Comparison of ENCODE assay signal across 18 cellular contexts in the genomic region with DNA sequence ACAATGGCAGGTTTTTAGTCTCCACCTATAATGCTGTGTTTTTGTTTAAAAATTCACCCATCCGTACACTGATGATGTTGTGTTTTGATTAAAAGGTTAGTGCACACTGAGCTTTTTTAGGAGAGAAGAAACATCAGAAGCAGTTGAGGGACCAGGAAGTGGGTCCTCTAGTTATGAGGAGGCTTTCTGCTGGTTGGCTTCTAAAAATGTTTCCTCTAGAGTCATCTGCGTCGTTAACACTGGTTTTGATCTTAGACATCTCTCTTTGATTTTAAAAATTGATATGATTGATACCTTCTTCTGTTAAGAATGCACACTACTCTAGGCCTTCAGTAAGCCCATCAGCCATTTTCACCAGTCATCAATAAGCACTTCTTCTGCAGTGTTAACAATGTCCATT. TPM values are rescaled to one million over a fixed set of nuclear protein-coding genes. Genes with fewer than 3 reads are reported as not detected.
DNase-seq lines count a peak whose midpoint lies in the region; ATAC-seq and TF ChIP-seq lines count a peak whose summit lies in the region.
"Had no signal": no experiment of that assay in that cellular context is flagged by ENCODE, and none has a peak within 500 bp of the region (broad histone marks: within the 10 kb centered on the region; RNA-seq: fewer than 3 reads in every experiment).

No MANE protein-coding gene starts in this region.

- intact Hi-C loops in adrenal gland (cut with DNase I): no loop called here

- no peak for TF ChIP-seq POLR2A in adrenal gland (IDR thresholded peaks at IDR 0.05)

- peaks cover 22 to 47% of the 10 kb centered on the region in 2 donors for H3K4me1 ChIP-seq in adrenal gland (replicated peaks in 1 of 2)
- H3K4me1 ChIP-seq: upper lobe of right lung had no signal

- H3K27me3 ChIP-seq in adrenal gland: no peaks in the 10 kb centered on the region
- H3K27me3 ChIP-seq: cardiac muscle cell, upper lobe of right lung had no signal

- 86 to 96% (median 92%) methylated on average over 3 of the region's 3 CpGs for WGBS in adrenal gland, 4 donors

- POLR2A ChIA-PET in activated naive CD8-positive, alpha-beta T cell treated with anti-CD3 and anti-CD28 coated beads, Interleukin-2, amount 10 ng/mL, durations not matched to agents 7 days and 5 days (lab: Charles Lee): no interaction called here

- no peak overlapping the region for H3K4me3 ChIP-seq in GM12865 (ENCODE audit: low read depth, low read length)
- no peak overlapping the region for H3K4me3 ChIP-seq in adrenal gland
- H3K4me3 ChIP-seq: cardiac muscle cell, upper lobe of right lung had no signal

- H3K36me3 Mint-ChIP-seq in activated naive CD8-positive, alpha-beta T cell treated with anti-CD3 and anti-CD28 coated beads, Interleukin-2, amount 10 ng/mL, durations not matched to agents 7 days and 5 days: peaks cover 4% of the 10 kb centered on the region
- H3K36me3 Mint-ChIP-seq: activated naive CD8-positive, alpha-beta T cell; naive B cell had no signal

- ATAC-seq in GM18870 (IDR thresholded peaks at IDR 0.05; ENCODE audit: unreplicated experiment): peak; percentile 63
- ATAC-seq in HG03135 (IDR thresholded peaks at IDR 0.05; ENCODE audit: unreplicated experiment): peak; percentile 56
- ATAC-seq in activated naive CD8-positive, alpha-beta T cell treated with anti-CD3 and anti-CD28 coated beads, Interleukin-2, amount 10 ng/mL, durations not matched to agents 7 days and 5 days (ENCODE audit: low read depth): peak; percentile 60
- ATAC-seq: left ventricle myocardium superior, Right ventricle myocardium inferior, upper lobe of right lung had no signal

- no peak overlapping the region for H3K4me3 Mint-ChIP-seq in activated naive CD8-positive, alpha-beta T cell treated with anti-CD3 and anti-CD28 coated beads, Interleukin-2, amount 10 ng/mL, durations not matched to agents 7 days and 5 days
- H3K4me3 Mint-ChIP-seq: activated naive CD8-positive, alpha-beta T cell; naive B cell had no signal

- H3K9me3 ChIP-seq in adrenal gland (replicated peaks in 1 of 3): no peaks in the 10 kb centered on the region
- H3K9me3 ChIP-seq: upper lobe of right lung had no signal

- H3K27ac ChIP-seq in adrenal gland: no peak overlapping the region
- H3K27ac ChIP-seq: cardiac muscle cell, upper lobe of right lung had no signal

- H3K4me1 Mint-ChIP-seq in activated naive CD8-positive, alpha-beta T cell treated with anti-CD3 and anti-CD28 coated beads, Interleukin-2, amount 10 ng/mL, durations not matched to agents 7 days and 5 days: peaks cover 14% of the 10 kb centered on the region

- H3K27ac Mint-ChIP-seq in activated naive CD8-positive, alpha-beta T cell treated with anti-CD3 and anti-CD28 coated beads, Interleukin-2, amount 10 ng/mL, durations not matched to agents 7 days and 5 days: no peak overlapping the region
- H3K27ac Mint-ChIP-seq: activated naive CD8-positive, alpha-beta T cell had no signal

- TF ChIP-seq CTCF in GM12865 (IDR thresholded peaks at IDR 0.05; ENCODE audit: insufficient read depth, low read depth, low read length, missing control alignments) (no peak), adrenal gland (IDR thresholded peaks at IDR 0.05) (no peak)

- H3K27me3 Mint-ChIP-seq in activated naive CD8-positive, alpha-beta T cell treated with anti-CD3 and anti-CD28 coated beads, Interleukin-2, amount 10 ng/mL, durations not matched to agents 7 days and 5 days: no peaks in the 10 kb centered on the region
- H3K27me3 Mint-ChIP-seq: naive B cell had no signal

- H3K9me3 Mint-ChIP-seq in activated naive CD8-positive, alpha-beta T cell treated with anti-CD3 and anti-CD28 coated beads, Interleukin-2, amount 10 ng/mL, durations not matched to agents 7 days and 5 days: no peaks in the 10 kb centered on the region

- DNase-seq in GM12865 (ENCODE audit: low read depth) (peak; percentile 29), NCI-H2081 (lab: John Stamatoyannopoulos, UW) (no peak), HPDE6-E6E7 (ENCODE audit: extremely low spot score) (no peak), adrenal gland (no peak), SW 1271 (lab: John Stamatoyannopoulos, UW) (no peak)
- DNase-seq in activated naive CD8-positive, alpha-beta T cell treated with anti-CD3 and anti-CD28 coated beads, Interleukin-2, amount 10 ng/mL, durations not matched to agents 7 days and 5 days: no peak
- DNase-seq: activated CD4-positive, alpha-beta T cell treated with anti-CD3 and anti-CD28 coated beads, Interleukin-2, amount 50 U/mL, for 4 hours; C1 segment of cervical spinal cord; effector CD8-positive, alpha-beta T cell; EL; left ventricle myocardium superior; naive B cell; upper lobe of right lung had no signal

- H3K36me3 ChIP-seq in adrenal gland (replicated peaks in 1 of 2): no peaks in the 10 kb centered on the region
- H3K36me3 ChIP-seq: cardiac muscle cell, upper lobe of right lung had no signal

RNA-seq across cellular contexts. Expression of a gene that starts 56.2 kb away (rescaled TPM):
- total RNA-seq in activated naive CD8-positive, alpha-beta T cell treated with anti-CD3 and anti-CD28 coated beads, Interleukin-2, amount 10 ng/mL, durations not matched to agents 7 days and 5 days: 1 to 10 TPM; 5.8 to 6.1 TPM
- total RNA-seq in adrenal gland: 10 to 100 TPM; 20.9 to 61.6 (median 48.8) TPM
- 10 to 100 TPM; 13.8 to 20.9 (median 16.3) TPM for polyA plus RNA-seq in adrenal gland
